In the genomic region with DNA sequence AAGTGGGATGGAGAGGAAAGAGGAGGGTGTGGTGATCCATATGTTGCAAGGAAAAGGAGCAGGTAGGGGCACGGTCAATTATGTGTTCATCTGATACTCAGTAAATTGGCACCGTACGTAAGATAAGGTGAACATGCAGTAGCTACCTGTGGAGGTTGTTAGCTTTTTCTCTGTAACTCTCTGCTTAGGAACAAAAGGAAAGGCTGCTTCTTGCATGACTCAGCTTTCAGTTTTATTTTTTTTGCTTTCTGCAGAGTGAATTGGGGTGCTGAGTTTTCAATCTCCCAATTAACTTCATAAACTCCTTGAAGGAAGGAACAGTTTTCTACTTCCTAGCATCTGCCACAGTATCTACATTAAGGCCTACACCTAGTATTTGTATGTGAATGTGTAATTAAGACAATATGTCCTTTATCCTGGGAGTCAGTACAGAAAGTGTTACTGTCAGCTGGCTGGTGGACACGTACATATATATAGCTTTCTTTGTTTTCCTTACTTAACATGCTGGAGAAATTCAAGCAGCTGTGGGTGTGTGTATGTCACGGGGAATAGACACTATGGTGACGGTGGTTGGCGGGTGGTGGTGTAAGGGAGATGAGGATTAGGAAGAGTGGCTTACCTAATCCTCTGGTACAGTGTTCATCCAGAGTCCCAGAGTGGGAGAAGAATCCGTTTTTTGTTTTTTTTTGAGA, we compare ENCODE assay signal across 12 cellular contexts. TPM values are rescaled to one million over a fixed set of nuclear protein-coding genes. Genes with fewer than 3 reads are reported as not detected.
DNase-seq lines count a peak whose midpoint lies in the region; ATAC-seq and TF ChIP-seq lines count a peak whose summit lies in the region.
"Had no signal": no experiment of that assay in that cellular context is flagged by ENCODE, and none has a peak within 500 bp of the region (broad histone marks: within the 10 kb centered on the region; RNA-seq: fewer than 3 reads in every experiment).

No MANE protein-coding gene starts in this region.

- H3K27me3 ChIP-seq in left ventricle myocardium inferior (ENCODE audit: low read depth) (no peaks in the 10 kb centered on the region), adrenal gland (no peaks in the 10 kb centered on the region)
- H3K27me3 ChIP-seq: BLaER1 treated with 17β-estradiol and CSF1 and Interleukin-3, amounts not matched to agents 10 nM and 100 nM had no signal

- peaks cover 22% of the 10 kb centered on the region for H3K4me1 Mint-ChIP-seq in activated T-helper 17 cell treated with anti-CD3 and anti-CD28 coated beads, Interleukin-2, amount 50 U/mL, for 72 hours

- H3K27ac ChIP-seq in left ventricle myocardium inferior (replicated peaks) (peak overlapping the region; percentile 93), temporal lobe (ENCODE audit: low read depth, low read length) (peak overlapping the region; percentile 92), adrenal gland (no peak overlapping the region)
- H3K27ac ChIP-seq: BLaER1 treated with 17β-estradiol and CSF1 and Interleukin-3, amounts not matched to agents 10 nM and 100 nM had no signal

- no peak for ATAC-seq in Right ventricle myocardium superior (ENCODE audit: poor library complexity)
- no peak for ATAC-seq in activated T-helper 17 cell treated with anti-CD3 and anti-CD28 coated beads, Interleukin-2, amount 50 U/mL, for 72 hours (replicated peaks)
- no peak for ATAC-seq in HG03095 (IDR thresholded peaks at IDR 0.05; ENCODE audit: unreplicated experiment)
- no peak for ATAC-seq in GM19397 (IDR thresholded peaks at IDR 0.05; ENCODE audit: unreplicated experiment)

- TF ChIP-seq CTCF in left ventricle myocardium inferior (IDR thresholded peaks at IDR 0.05; ENCODE audit: borderline replicate concordance) (no peak), adrenal gland (IDR thresholded peaks at IDR 0.05) (no peak)

- peak overlapping the region; percentile 11 for H3K4me3 Mint-ChIP-seq in activated T-helper 17 cell treated with anti-CD3 and anti-CD28 coated beads, Interleukin-2, amount 50 U/mL, for 72 hours
- H3K4me3 Mint-ChIP-seq: activated CD4-positive, alpha-beta T cell treated with anti-CD3 and anti-CD28 coated beads, Interleukin-2, amount 10 ng/mL, durations not matched to agents 7 days and 5 days had no signal

- no peak for DNase-seq in left ventricle myocardium inferior
- DNase-seq in Right ventricle myocardium superior = no peak
- DNase-seq in hepatic stellate cell (ENCODE audit: low spot score) = peak; percentile 13
- no peak for DNase-seq in adrenal gland
- DNase-seq: activated CD4-positive, alpha-beta T cell treated with anti-CD3 and anti-CD28 coated beads, Interleukin-2, amount 10 ng/mL, durations not matched to agents 7 days and 5 days had no signal

- H3K9me3 Mint-ChIP-seq in activated T-helper 17 cell treated with anti-CD3 and anti-CD28 coated beads, Interleukin-2, amount 50 U/mL, for 72 hours = no peaks in the 10 kb centered on the region

- no peaks in the 10 kb centered on the region for H3K9me3 ChIP-seq in left ventricle myocardium inferior (replicated peaks)
- no peaks in the 10 kb centered on the region for H3K9me3 ChIP-seq in adrenal gland (replicated peaks in 1 of 3)

- no peak for TF ChIP-seq POLR2A in adrenal gland (IDR thresholded peaks at IDR 0.05)

- H3K27ac Mint-ChIP-seq in activated T-helper 17 cell treated with anti-CD3 and anti-CD28 coated beads, Interleukin-2, amount 50 U/mL, for 72 hours = no peak overlapping the region
- H3K27ac Mint-ChIP-seq: activated CD4-positive, alpha-beta T cell treated with anti-CD3 and anti-CD28 coated beads, Interleukin-2, amount 10 ng/mL, durations not matched to agents 7 days and 5 days had no signal

- WGBS in adrenal gland, 4 donors = 71 to 87% (median 77%) methylated on average over 7 to 8 of the region's 8 CpGs

- H3K4me1 ChIP-seq in left ventricle myocardium inferior (peaks cover 19% of the 10 kb centered on the region), adrenal gland (replicated peaks in 1 of 2) (no peaks in the 10 kb centered on the region)
- H3K4me1 ChIP-seq: BLaER1 treated with 17β-estradiol and CSF1 and Interleukin-3, amounts not matched to agents 10 nM and 100 nM had no signal

- no peaks in the 10 kb centered on the region for H3K36me3 ChIP-seq in left ventricle myocardium inferior
- H3K36me3 ChIP-seq in adrenal gland (replicated peaks in 1 of 2) = no peaks in the 10 kb centered on the region
- H3K36me3 ChIP-seq: BLaER1 treated with 17β-estradiol and CSF1 and Interleukin-3, amounts not matched to agents 10 nM and 100 nM had no signal

- no peaks in the 10 kb centered on the region for H3K27me3 Mint-ChIP-seq in activated T-helper 17 cell treated with anti-CD3 and anti-CD28 coated beads, Interleukin-2, amount 50 U/mL, for 72 hours
- H3K27me3 Mint-ChIP-seq: activated CD4-positive, alpha-beta T cell treated with anti-CD3 and anti-CD28 coated beads, Interleukin-2, amount 10 ng/mL, durations not matched to agents 7 days and 5 days had no signal

- intact Hi-C loops in left ventricle myocardium inferior (cut with micrococcal nuclease) (no loop called here), Right ventricle myocardium superior (cut with DNase I) (loop anchor here (10.0 kb wide), 1 partner anchor 138 kb away; no protein-coding TSS in a partner anchor), adrenal gland (cut with DNase I) (no loop called here)

- peak overlapping the region; percentile 16 for H3K4me3 ChIP-seq in left ventricle myocardium inferior
- no peak overlapping the region for H3K4me3 ChIP-seq in adrenal gland
- H3K4me3 ChIP-seq: BLaER1 treated with 17β-estradiol and CSF1 and Interleukin-3, amounts not matched to agents 10 nM and 100 nM; lung had no signal

- H3K36me3 Mint-ChIP-seq in activated T-helper 17 cell treated with anti-CD3 and anti-CD28 coated beads, Interleukin-2, amount 50 U/mL, for 72 hours (ENCODE audit: low read depth) = no peaks in the 10 kb centered on the region

RNA-seq across cellular contexts. Expression of a gene that starts 40.1 kb away (rescaled TPM):
- total RNA-seq in left ventricle myocardium inferior (289 TPM), Right ventricle myocardium superior (294 TPM), temporal lobe (93.7 TPM), adrenal gland (100 to 1,000 TPM; 115 to 315 (median 134) TPM)
- 100 to 1,000 TPM; 150 to 252 TPM for total RNA-seq in activated T-helper 17 cell treated with anti-CD3 and anti-CD28 coated beads, Interleukin-2, amount 50 U/mL, for 72 hours
- polyA plus RNA-seq in adrenal gland = 10 to 100 TPM; 14.2 to 88.9 (median 28.5) TPM

RNA-seq across cellular contexts. Expression of a gene that starts 49.1 kb away (rescaled TPM):
- total RNA-seq in left ventricle myocardium inferior = 4.6 TPM
- total RNA-seq in Right ventricle myocardium superior = 12.6 TPM
- 10 to 100 TPM in 1 of 2 donors, 1 to 10 TPM in 1; 9.2 to 19.9 TPM for total RNA-seq in activated T-helper 17 cell treated with anti-CD3 and anti-CD28 coated beads, Interleukin-2, amount 50 U/mL, for 72 hours
- 0.49 TPM for total RNA-seq in temporal lobe
- 1 to 10 TPM; 1.1 to 9.1 (median 2.2) TPM for total RNA-seq in adrenal gland
- polyA plus RNA-seq in adrenal gland = 1 to 10 TPM; 1.8 to 2.5 (median 2.0) TPM
- total RNA-seq: H4 had no signal

Comparison
In these comparisons a context has a peak if more than half of its experiments do, and no peak if none do; other contexts are left out.
1. H3K27ac ChIP-seq: peak in left ventricle myocardium inferior (single experiment) and temporal lobe (single experiment); none in adrenal gland (0 of 5).